Comparison of ENCODE assay signal across 12 cellular contexts in genomic region chr3:129665024-129665768, GRCh38. TPM values are rescaled to one million over a fixed set of nuclear protein-coding genes. Genes with fewer than 3 reads are reported as not detected.
A peak's percentile ranks its signal among the peaks of the same experiment; 100 is the strongest.
DNase-seq lines count a peak whose midpoint lies in the region; ATAC-seq and TF ChIP-seq lines count a peak whose summit lies in the region.
"Had no signal": no experiment of that assay in that cellular context is flagged by ENCODE, and none has a peak within 500 bp of the region (broad histone marks: within the 10 kb centered on the region; RNA-seq: fewer than 3 reads in every experiment).

No MANE protein-coding gene starts in this region.

- no peak for ATAC-seq in GM23338

- H3K27ac ChIP-seq in GM23338 (ENCODE audit: low read depth) (0 out of 2 replicates have a peak overlapping the region, but pooled peaks have one; percentile 12), SJSA1 (peak overlapping the region; percentile 50; the same call in 1 of the 2 replicates), fibroblast of lung (ENCODE audit: insufficient read depth, low read length) (peak overlapping the region; percentile 23), smooth muscle cell (ENCODE audit: low read depth) (peak overlapping the region; percentile 93), hepatocyte (no peak overlapping the region)
- H3K27ac ChIP-seq: Peyer's patch had no signal

- H3K9ac ChIP-seq in fibroblast of lung (ENCODE audit: insufficient read depth, low read length) (no peak overlapping the region), smooth muscle cell (ENCODE audit: low read depth) (peak overlapping the region; percentile 49)

- peaks cover 21% of the 10 kb centered on the region for H3K4me1 Mint-ChIP-seq in GM23338
- H3K4me1 Mint-ChIP-seq in activated T-helper 1 cell treated with anti-CD3 and anti-CD28 coated beads, Interleukin-12 subunit alpha, Interleukin-12 subunit beta, Interleukin-2, Interleukin-4 antibody, amounts not matched to agents 30 ng/mL and 10 ng/mL and 1 ng/mL, durations not matched to agents 14 hours and 24 hours and 36 hours (ENCODE audit: low read depth) = no peaks in the 10 kb centered on the region

- no peaks in the 10 kb centered on the region for H4K20me1 ChIP-seq in GM23338 (replicated peaks; ENCODE audit: insufficient read depth)
- H4K20me1 ChIP-seq in fibroblast of lung (ENCODE audit: control insufficient read depth, extremely low read depth, insufficient read depth, low read length) = no peaks in the 10 kb centered on the region
- H4K20me1 ChIP-seq in smooth muscle cell (ENCODE audit: low read depth) = peaks cover 22% of the 10 kb centered on the region
- H4K20me1 ChIP-seq in hepatocyte (ENCODE audit: insufficient read depth, poor library complexity, severe bottlenecking) = no peaks in the 10 kb centered on the region

- no peak overlapping the region for H3K27ac Mint-ChIP-seq in GM23338
- no peak overlapping the region for H3K27ac Mint-ChIP-seq in activated T-helper 1 cell treated with anti-CD3 and anti-CD28 coated beads, Interleukin-12 subunit alpha, Interleukin-12 subunit beta, Interleukin-2, Interleukin-4 antibody, amounts not matched to agents 30 ng/mL and 10 ng/mL and 1 ng/mL, durations not matched to agents 14 hours and 24 hours and 36 hours
- H3K27ac Mint-ChIP-seq: IgD-negative memory B cell had no signal

- WGBS in smooth muscle cell (ENCODE audit: low lambda C conversion rate) = 94% methylated on average over 3 of the region's 3 CpGs
- over 99% methylated on average over 3 of the region's 3 CpGs for WGBS in hepatocyte (ENCODE audit: low lambda C conversion rate, missing lambda C conversion rate)

- no peaks in the 10 kb centered on the region for H3F3A ChIP-seq in GM23338 (replicated peaks; ENCODE audit: low read depth)
- H3F3A ChIP-seq in smooth muscle cell (ENCODE audit: low read depth) = no peaks in the 10 kb centered on the region

- no peaks in the 10 kb centered on the region for H3K9me2 ChIP-seq in GM23338 (ENCODE audit: insufficient read depth)
- H3K9me2 ChIP-seq in hepatocyte (replicated peaks; ENCODE audit: insufficient read depth) = no peaks in the 10 kb centered on the region

- H3K4me3 ChIP-seq in GM23338 (no peak overlapping the region), SJSA1 (no peak overlapping the region), fibroblast of lung (replicated peaks in 1 of 4; ENCODE audit: control extremely low read depth in 1 of 4, insufficient read depth in 1 of 4, low read depth in 3 of 4, low read length in 4 of 4) (no peak overlapping the region), smooth muscle cell (no peak overlapping the region), hepatocyte (no peak overlapping the region)
- H3K4me3 ChIP-seq: Peyer's patch had no signal

- H3K36me3 Mint-ChIP-seq in GM23338 (ENCODE audit: low read depth) = peaks cover under 1% of the 10 kb centered on the region; the same call in 2 of the 3 replicates
- H3K36me3 Mint-ChIP-seq in activated T-helper 1 cell treated with anti-CD3 and anti-CD28 coated beads, Interleukin-12 subunit alpha, Interleukin-12 subunit beta, Interleukin-2, Interleukin-4 antibody, amounts not matched to agents 30 ng/mL and 10 ng/mL and 1 ng/mL, durations not matched to agents 14 hours and 24 hours and 36 hours (ENCODE audit: low read depth) = peaks cover under 1% of the 10 kb centered on the region

- no peaks in the 10 kb centered on the region for H3K27me3 Mint-ChIP-seq in GM23338 (ENCODE audit: insufficient read depth, low read depth, poor library complexity)
- H3K27me3 Mint-ChIP-seq in activated T-helper 1 cell treated with anti-CD3 and anti-CD28 coated beads, Interleukin-12 subunit alpha, Interleukin-12 subunit beta, Interleukin-2, Interleukin-4 antibody, amounts not matched to agents 30 ng/mL and 10 ng/mL and 1 ng/mL, durations not matched to agents 14 hours and 24 hours and 36 hours (ENCODE audit: insufficient read depth) = no peaks in the 10 kb centered on the region
- H3K27me3 Mint-ChIP-seq: IgD-negative memory B cell had no signal

- no peaks in the 10 kb centered on the region for H3K9me3 ChIP-seq in SJSA1 (replicated peaks)
- no peaks in the 10 kb centered on the region for H3K9me3 ChIP-seq in fibroblast of lung (ENCODE audit: control insufficient read depth, insufficient read depth, low read depth, low read length)
- no peaks in the 10 kb centered on the region for H3K9me3 ChIP-seq in smooth muscle cell (replicated peaks; ENCODE audit: low read depth)
- H3K9me3 ChIP-seq in hepatocyte (ENCODE audit: low read depth) = no peaks in the 10 kb centered on the region
- H3K9me3 ChIP-seq: Peyer's patch had no signal

- no peak for DNase-seq in GM23338 (ENCODE audit: low spot score)
- DNase-seq in SJSA1 (ENCODE audit: low read depth in 1 of 2, low spot score in 2 of 2) = peak in 1 of 2 experiments; percentile 50
- peak; percentile 53 to 81 for DNase-seq in fibroblast of lung (ENCODE audit: low read depth in 2 of 2)
- DNase-seq in smooth muscle cell (lab: John Stamatoyannopoulos, UW; ENCODE audit: unreplicated experiment) = no peak
- no peak for DNase-seq in activated T-helper 1 cell treated with anti-CD3 and anti-CD28 coated beads, Interleukin-12 subunit alpha, Interleukin-12 subunit beta, Interleukin-2, Interleukin-4 antibody, amounts not matched to agents 30 ng/mL and 10 ng/mL and 1 ng/mL, durations not matched to agents 14 hours and 24 hours and 36 hours (ENCODE audit: low spot score)
- no peak for DNase-seq in hepatocyte (ENCODE audit: low spot score)
- no peak for DNase-seq in HEK293T (ENCODE audit: extremely low spot score)
- DNase-seq: DMS79 treated with DMSO at 0.1 percent for 48 hours, NCI-H2029, Peyer's patch, small intestine had no signal

- CTCF ChIA-PET in HEK293T (lab: Yijun Ruan, JAX) = interaction anchor here (0.8 to 1.0 kb wide), 3 partner anchors 8 to 175 kb away, joined by 3 to 4 read pairs (median 3); no protein-coding TSS in a partner anchor

- H3K4me3 Mint-ChIP-seq in GM23338 = no peak overlapping the region
- H3K4me3 Mint-ChIP-seq in activated T-helper 1 cell treated with anti-CD3 and anti-CD28 coated beads, Interleukin-12 subunit alpha, Interleukin-12 subunit beta, Interleukin-2, Interleukin-4 antibody, amounts not matched to agents 30 ng/mL and 10 ng/mL and 1 ng/mL, durations not matched to agents 14 hours and 24 hours and 36 hours = no peak overlapping the region
- H3K4me3 Mint-ChIP-seq: IgD-negative memory B cell had no signal

- intact Hi-C loops in activated T-helper 1 cell treated with anti-CD3 and anti-CD28 coated beads, Interleukin-12 subunit alpha, Interleukin-12 subunit beta, Interleukin-2, Interleukin-4 antibody, amounts not matched to agents 30 ng/mL and 10 ng/mL and 1 ng/mL, durations not matched to agents 14 hours and 24 hours and 36 hours (cut with micrococcal nuclease) = no loop called here

- H3K4me2 ChIP-seq in GM23338 (no peak overlapping the region), fibroblast of lung (ENCODE audit: extremely low read depth, insufficient read depth, low read length) (peak overlapping the region; percentile 37), smooth muscle cell (peak overlapping the region; percentile 16), hepatocyte (no peak overlapping the region)

- H3K4me1 ChIP-seq in GM23338 (ENCODE audit: insufficient read depth) (no peaks in the 10 kb centered on the region), SJSA1 (replicated peaks) (peaks cover 29% of the 10 kb centered on the region), fibroblast of lung (ENCODE audit: control insufficient read depth, extremely low read depth, insufficient read depth, low read length) (peaks cover 13% of the 10 kb centered on the region), smooth muscle cell (ENCODE audit: low read depth) (peaks cover 36% of the 10 kb centered on the region), hepatocyte (ENCODE audit: insufficient read depth) (no peaks in the 10 kb centered on the region)
- H3K4me1 ChIP-seq: Peyer's patch had no signal

- H3K79me2 ChIP-seq in GM23338 (replicated peaks; ENCODE audit: insufficient read depth) = 0 out of 2 replicates have a peak, but pooled peaks cover 2% of the 10 kb centered on the region
- no peaks in the 10 kb centered on the region for H3K79me2 ChIP-seq in fibroblast of lung (ENCODE audit: control insufficient read depth, insufficient read depth, low read length)
- H3K79me2 ChIP-seq in smooth muscle cell (ENCODE audit: low read depth) = peaks cover 31% of the 10 kb centered on the region
- H3K79me2 ChIP-seq in hepatocyte = peaks cover 37% of the 10 kb centered on the region

- H3K9me3 Mint-ChIP-seq in GM23338 = no peaks in the 10 kb centered on the region
- no peaks in the 10 kb centered on the region for H3K9me3 Mint-ChIP-seq in activated T-helper 1 cell treated with anti-CD3 and anti-CD28 coated beads, Interleukin-12 subunit alpha, Interleukin-12 subunit beta, Interleukin-2, Interleukin-4 antibody, amounts not matched to agents 30 ng/mL and 10 ng/mL and 1 ng/mL, durations not matched to agents 14 hours and 24 hours and 36 hours
- H3K9me3 Mint-ChIP-seq: IgD-negative memory B cell had no signal

- H3K27me3 ChIP-seq in GM23338 (ENCODE audit: insufficient read depth) = no peaks in the 10 kb centered on the region
- no peaks in the 10 kb centered on the region for H3K27me3 ChIP-seq in SJSA1 (replicated peaks)
- H3K27me3 ChIP-seq in fibroblast of lung (ENCODE audit: control insufficient read depth, insufficient read depth, low read length) = no peaks in the 10 kb centered on the region
- no peaks in the 10 kb centered on the region for H3K27me3 ChIP-seq in smooth muscle cell (ENCODE audit: low read depth)
- no peaks in the 10 kb centered on the region for H3K27me3 ChIP-seq in hepatocyte
- H3K27me3 ChIP-seq: Peyer's patch had no signal

- H2AFZ ChIP-seq in GM23338 (no peak overlapping the region), fibroblast of lung (ENCODE audit: low read length) (no peak overlapping the region), smooth muscle cell (ENCODE audit: low read depth) (no peak overlapping the region), hepatocyte (no peak overlapping the region)

- no peak for TF ChIP-seq CTCF in GM23338 (conservative IDR thresholded peaks at IDR 0.05; ENCODE audit: low read depth in 2 of 2)
- TF ChIP-seq CTCF in fibroblast of lung (conservative IDR thresholded peaks at IDR 0.05 in 1 of 2, IDR thresholded peaks at IDR 0.05 in 1 of 2; ENCODE audit: low read depth in 1 of 2, low read length in 2 of 2) = no peak
- no peak for TF ChIP-seq CTCF in smooth muscle cell (IDR thresholded peaks at IDR 0.05; ENCODE audit: borderline replicate concordance, insufficient read depth, poor library complexity, severe bottlenecking)
- TF ChIP-seq CTCF in hepatocyte (IDR thresholded peaks at IDR 0.05; ENCODE audit: poor library complexity) = no peak

- H3K36me3 ChIP-seq in GM23338 (ENCODE audit: insufficient read depth) = no peaks in the 10 kb centered on the region
- peaks cover 8% of the 10 kb centered on the region for H3K36me3 ChIP-seq in SJSA1
- H3K36me3 ChIP-seq in fibroblast of lung (ENCODE audit: control insufficient read depth, insufficient read depth, low read length) = no peaks in the 10 kb centered on the region
- no peaks in the 10 kb centered on the region for H3K36me3 ChIP-seq in smooth muscle cell (ENCODE audit: low read depth)
- no peaks in the 10 kb centered on the region for H3K36me3 ChIP-seq in hepatocyte (replicated peaks; ENCODE audit: insufficient read depth, low read depth)

- POLR2A ChIA-PET in HEK293T (lab: Yijun Ruan, JAX) = no interaction called here

RNA-seq across cellular contexts. Expression of gene PLXND1, which starts 58.7 kb away (rescaled TPM):
- 30.7 and 60.4 TPM in 2 replicates for total RNA-seq in GM23338 (2014; rRNA removed; shearing (Covaris generic))
- polyA plus RNA-seq in GM23338 (2016; fragmentation: Nextera tagmentation; extraction: Ambion mirVana) (13.3 and 14.7 TPM in 2 replicates), fibroblast of lung (41.0 and 89.6 TPM in 2 replicates), smooth muscle cell (75.8 and 130 TPM in 2 replicates), hepatocyte (24.9 and 36.3 TPM in 2 replicates)
- 80.1 and 91.6 TPM in 2 replicates for total RNA-seq in SJSA1 (2014; rRNA removed; shearing (Covaris generic))
- total RNA-seq in fibroblast of lung (76.8 and 109 TPM in 2 replicates), smooth muscle cell (71.2 and 94.3 TPM in 2 replicates), hepatocyte (22.0 and 45.3 TPM in 2 replicates)
- 70.9 and 230 TPM in 2 replicates for polyA plus RNA-seq in fibroblast of lung (2012)
- polyA minus RNA-seq in fibroblast of lung (ENCODE audit: low replicate concordance) = 139 and 579 TPM in 2 replicates
- total RNA-seq in activated T-helper 1 cell treated with anti-CD3 and anti-CD28 coated beads, Interleukin-12 subunit alpha, Interleukin-12 subunit beta, Interleukin-2, Interleukin-4 antibody, amounts not matched to agents 30 ng/mL and 10 ng/mL and 1 ng/mL, durations not matched to agents 14 hours and 24 hours and 36 hours = 1.3 and 1.7 TPM in 2 replicates

Comparison
In these comparisons a context has a peak if more than half of its experiments do, and no peak if none do; other contexts are left out.
1. DNase-seq: peak in fibroblast of lung (2 of 2); none in GM23338 (single experiment), smooth muscle cell (single experiment), activated T-helper 1 cell treated with anti-CD3 and anti-CD28 coated beads, Interleukin-12 subunit alpha, Interleukin-12 subunit beta, Interleukin-2, Interleukin-4 antibody, amounts not matched to agents 30 ng/mL and 10 ng/mL and 1 ng/mL, durations not matched to agents 14 hours and 24 hours and 36 hours (single experiment), hepatocyte (single experiment) and HEK293T (single experiment).
2. H3K4me2 ChIP-seq: peak in fibroblast of lung (single experiment) and smooth muscle cell (single experiment); none in GM23338 (single experiment) and hepatocyte (single experiment).